ENCODE assay signal across 6 cellular contexts in the genomic region with DNA sequence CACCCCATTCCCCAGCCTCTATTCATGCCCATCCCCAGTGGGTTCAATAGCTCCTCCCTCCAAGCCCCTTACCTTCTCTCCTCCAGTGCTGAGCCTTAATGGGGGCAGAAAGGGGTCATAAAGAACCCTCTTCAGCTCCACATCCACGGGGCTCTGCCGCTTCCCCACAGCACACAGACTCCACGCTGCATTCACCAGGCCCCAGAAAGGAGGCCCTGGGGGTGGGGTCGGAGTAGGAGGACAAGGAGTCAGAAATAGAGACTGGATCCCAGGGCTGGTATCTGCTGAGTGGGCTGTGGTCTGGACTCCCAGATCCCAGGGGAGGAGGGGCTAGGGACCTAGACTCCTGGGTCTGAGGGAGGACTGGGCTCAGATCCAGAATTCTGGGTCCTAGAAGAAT. TPM values are rescaled to one million over a fixed set of nuclear protein-coding genes. Genes with fewer than 3 reads are reported as not detected.
DNase-seq lines count a peak whose midpoint lies in the region; ATAC-seq and TF ChIP-seq lines count a peak whose summit lies in the region.

No MANE protein-coding gene starts in this region.

- WGBS in heart left ventricle, 4 donors = 72 to 76% (median 73%) methylated on average over 4 of the region's 4 CpGs
- 74% methylated on average over 4 of the region's 4 CpGs for WGBS in right cardiac atrium

- no peak for TF ChIP-seq POLR2A in heart left ventricle (IDR thresholded peaks at IDR 0.05)

- H3K79me2 ChIP-seq in osteoblast (ENCODE audit: insufficient read depth, low read length) = no peaks in the 10 kb centered on the region

- H3K4me2 ChIP-seq in osteoblast (ENCODE audit: insufficient read depth, low read length) = no peak overlapping the region

- peak in 3 of 5 donors; percentile 34 to 37 (median 36) for DNase-seq in heart left ventricle
- DNase-seq in right cardiac atrium = no peak
- no peak for DNase-seq in thoracic aorta (ENCODE audit: low spot score)
- DNase-seq in osteoblast (ENCODE audit: insufficient read length, low spot score, missing footprints) = no peak

- H3K27me3 ChIP-seq in heart left ventricle (no peaks in the 10 kb centered on the region), right cardiac atrium (ENCODE audit: control insufficient read depth, insufficient read depth) (no peaks in the 10 kb centered on the region), thoracic aorta (replicated peaks; ENCODE audit: insufficient read depth) (no peaks in the 10 kb centered on the region), osteoblast (ENCODE audit: insufficient read depth, low read length) (peaks cover 3% of the 10 kb centered on the region)

- H3K9me3 ChIP-seq in heart left ventricle (no peaks in the 10 kb centered on the region), right cardiac atrium (ENCODE audit: control insufficient read depth, low read length) (no peaks in the 10 kb centered on the region), thoracic aorta (no peaks in the 10 kb centered on the region), osteoblast (ENCODE audit: low read depth, low read length) (no peaks in the 10 kb centered on the region)

- H3K4me1 ChIP-seq in heart left ventricle (peaks cover 0 to 27% (median 13%) of the 10 kb centered on the region in 12 donors), right cardiac atrium (ENCODE audit: control insufficient read depth, insufficient read depth, low read length) (no peaks in the 10 kb centered on the region), thoracic aorta (ENCODE audit: control insufficient read depth in 1 of 2, low read depth in 2 of 2) (peaks cover 6 to 17% of the 10 kb centered on the region in 2 donors), osteoblast (ENCODE audit: insufficient read depth, low read length) (peaks cover 21% of the 10 kb centered on the region)

- H2AFZ ChIP-seq in osteoblast (ENCODE audit: low read length) = no peak overlapping the region

- no peaks in the 10 kb centered on the region for H3K36me3 ChIP-seq in heart left ventricle
- no peaks in the 10 kb centered on the region for H3K36me3 ChIP-seq in thoracic aorta
- no peaks in the 10 kb centered on the region for H3K36me3 ChIP-seq in osteoblast (ENCODE audit: insufficient read depth, low read length)

- TF ChIP-seq CTCF in heart left ventricle (IDR thresholded peaks at IDR 0.05) (no peak), thoracic aorta (IDR thresholded peaks at IDR 0.05) (no peak), osteoblast (IDR thresholded peaks at IDR 0.05; ENCODE audit: extremely low read depth, low read depth, low read length) (no peak)

- ATAC-seq in heart left ventricle = no peak
- ATAC-seq in right cardiac atrium = no peak
- ATAC-seq in thoracic aorta (ENCODE audit: insufficient number of reproducible peaks, low FRiP score, low read depth) = no peak
- no peak for ATAC-seq in HG03175 (IDR thresholded peaks at IDR 0.05; ENCODE audit: unreplicated experiment)

- intact Hi-C loops in heart left ventricle (cut with DNase I) (loop anchor here in 6 of 10 donors (10.0 kb wide), 5 partner anchors 70 to 330 kb away; partner anchors contain the start of genes HSD17B14 (in 2 of the 6), FTL (in 1 of the 6) and MAMSTR (in 1 of the 6)), right cardiac atrium (cut with DNase I) (loop anchor here in 2 of 4 donors (10.0 kb wide), 1 partner anchor 190 kb away; the partner anchor contains the start of gene HSD17B14 (in 2 of the 2))

- no peaks in the 10 kb centered on the region for H4K20me1 ChIP-seq in osteoblast (ENCODE audit: insufficient read depth, low read length)

- H3K27ac ChIP-seq in heart left ventricle (peak overlapping the region in 1 of 12 donors; percentile 2), right cardiac atrium (ENCODE audit: low read length) (no peak overlapping the region), thoracic aorta (no peak overlapping the region), osteoblast (ENCODE audit: low read depth, low read length) (no peak overlapping the region)

- H3K4me3 ChIP-seq in heart left ventricle (peak overlapping the region in 2 of 12 donors; percentile 66 to 69), right cardiac atrium (ENCODE audit: low read length) (no peak overlapping the region), iPS-11a (ENCODE audit: low read depth, low read length) (peak overlapping the region; percentile 69), thoracic aorta (peak overlapping the region; percentile 84), osteoblast (ENCODE audit: insufficient read depth, low read length) (no peak overlapping the region)

RNA-seq across cellular contexts. Expression of gene CA11, which starts 1.6 kb away (rescaled TPM):
- total RNA-seq in heart left ventricle = 10 to 100 TPM in 1 of 9 donors, 1 to 10 TPM in 8; 2.2 to 14.6 (median 5.8) TPM
- 10 to 100 TPM in 1 of 2 donors, 1 to 10 TPM in 1; 3.4 to 14.8 TPM for polyA plus RNA-seq in heart left ventricle
- total RNA-seq in right cardiac atrium = 10 to 100 TPM in 3 of 4 donors, 1 to 10 TPM in 1; 8.6 to 16.5 (median 13.2) TPM
- polyA plus RNA-seq in right cardiac atrium = 16.6 TPM
- total RNA-seq in thoracic aorta = 1 to 10 TPM; 3.0 to 4.6 TPM
- 1.8 and 2.7 TPM in 2 replicates for total RNA-seq in osteoblast

RNA-seq across cellular contexts. Expression of gene DBP, which starts 7.2 kb away (rescaled TPM):
- 10 to 100 TPM in 5 of 9 donors, 1 to 10 TPM in 4; 1.4 to 34.2 (median 12.5) TPM for total RNA-seq in heart left ventricle
- polyA plus RNA-seq in heart left ventricle = 10 to 100 TPM in 1 of 2 donors, 1 to 10 TPM in 1; 3.9 to 11.6 TPM
- total RNA-seq in right cardiac atrium = 10 to 100 TPM in 3 of 4 donors, 1 to 10 TPM in 1; 2.8 to 16.9 (median 14.7) TPM
- polyA plus RNA-seq in right cardiac atrium = 9.5 TPM
- 10 to 100 TPM in 1 of 2 donors, 1 to 10 TPM in 1; 3.9 to 15.0 TPM for total RNA-seq in thoracic aorta
- total RNA-seq in osteoblast = 14.5 and 18.3 TPM in 2 replicates

RNA-seq across cellular contexts. Expression of gene SPHK2, which starts 25.0 kb away (rescaled TPM):
- total RNA-seq in heart left ventricle (10 to 100 TPM in 2 of 9 donors, 1 to 10 TPM in 7; 5.6 to 13.1 (median 8.6) TPM), right cardiac atrium (10 to 100 TPM in 3 of 4 donors, 1 to 10 TPM in 1; 7.3 to 12.7 (median 11.7) TPM), thoracic aorta (10 to 100 TPM; 16.2 to 49.0 TPM), osteoblast (13.0 and 13.3 TPM in 2 replicates)
- polyA plus RNA-seq in heart left ventricle (10 to 100 TPM; 10.3 to 11.0 TPM), right cardiac atrium (11.0 TPM)

RNA-seq across cellular contexts. Expression of gene RPL18, which starts 25.4 kb away (rescaled TPM):
- total RNA-seq in heart left ventricle (100 to 1,000 TPM; 470 to 877 (median 692) TPM), right cardiac atrium (100 to 1,000 TPM; 606 to 773 (median 699) TPM), thoracic aorta (1,000 to 10,000 TPM; 1,120 to 1,389 TPM), osteoblast (1,357 and 1,526 TPM in 2 replicates)
- polyA plus RNA-seq in heart left ventricle (1,000 to 10,000 TPM; 1,040 to 1,773 TPM), right cardiac atrium (965 TPM)

RNA-seq across cellular contexts. Expression of gene NTN5, which starts 28.5 kb away (rescaled TPM):
- total RNA-seq in heart left ventricle (under 1 TPM in 3 of 9 donors, not detected in 6; 0.12 to 0.42 (median 0.20) TPM), right cardiac atrium (under 1 TPM; 0.19 to 0.94 (median 0.57) TPM), thoracic aorta (1 to 10 TPM in 1 of 2 donors, under 1 TPM in 1; 0.54 to 2.8 TPM), osteoblast (under 0.01 and 0.29 TPM in 2 replicates)
- polyA plus RNA-seq in heart left ventricle (under 1 TPM in 1 of 2 donors, not detected in 1; 0.11 TPM), right cardiac atrium (0.14 TPM)

Comparison
In these comparisons a context has a peak if more than half of its experiments do, and no peak if none do; other contexts are left out.
1. DNase-seq: peak in heart left ventricle (3 of 5); none in right cardiac atrium (0 of 3), thoracic aorta (single experiment) and osteoblast (single experiment).
2. H3K4me3 ChIP-seq: peak in iPS-11a (single experiment) and thoracic aorta (single experiment); none in right cardiac atrium (single experiment) and osteoblast (single experiment).